Comparison of ENCODE assay signal across 7 cellular contexts in the genomic region with DNA sequence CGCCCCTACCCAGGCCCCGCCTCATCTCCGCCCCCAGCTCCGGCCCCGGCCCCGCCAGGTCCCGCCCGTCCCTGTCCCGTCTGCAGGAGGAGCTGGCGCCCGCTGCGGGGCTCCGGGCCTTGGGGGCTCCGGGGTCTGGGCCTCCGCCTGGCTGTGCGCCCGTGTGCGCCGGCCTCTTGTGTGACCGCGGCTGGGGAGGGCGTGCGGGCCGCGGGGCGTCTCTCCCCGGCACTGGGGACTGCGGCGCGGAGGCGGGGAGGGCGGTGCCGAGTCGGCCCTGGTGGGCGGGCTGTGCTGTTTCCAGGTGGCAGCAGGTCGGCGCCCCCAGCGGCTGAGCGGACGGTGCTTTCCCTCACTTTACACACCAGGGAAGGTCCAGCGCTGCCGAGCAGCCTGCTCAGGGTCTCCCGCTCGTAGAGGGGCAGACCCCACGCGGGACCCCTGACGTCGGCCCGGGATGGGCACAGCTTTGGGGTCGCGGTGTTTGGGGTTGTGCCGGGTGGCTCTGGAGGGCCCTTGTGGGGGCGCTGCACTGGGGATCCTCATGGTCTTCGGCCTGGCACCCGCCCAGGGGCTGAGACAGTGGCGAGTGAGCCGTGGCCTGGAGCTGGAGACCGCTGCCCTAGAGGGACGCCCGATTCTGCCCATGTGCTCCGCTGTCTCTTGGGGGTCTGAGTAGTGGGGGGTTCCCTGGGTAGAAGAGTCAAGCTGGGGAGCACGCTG. TPM values are rescaled to one million over a fixed set of nuclear protein-coding genes. Genes with fewer than 3 reads are reported as not detected.
DNase-seq lines count a peak whose midpoint lies in the region; ATAC-seq and TF ChIP-seq lines count a peak whose summit lies in the region.

No MANE protein-coding gene starts in this region.

- peaks cover 7% of the 10 kb centered on the region for H3K4me1 ChIP-seq in skeletal muscle satellite cell (ENCODE audit: control insufficient read depth, insufficient read depth, low read length)

- no peaks in the 10 kb centered on the region for H3K9me3 ChIP-seq in skeletal muscle satellite cell (replicated peaks; ENCODE audit: low read length)

- in situ Hi-C loops in astrocyte of the cerebellum (cut with HindIII; ENCODE audit: low sequenced_read_pairs) = no loop called here

- no peak for TF ChIP-seq POLR2A in GM18505 (IDR thresholded peaks at IDR 0.05; ENCODE audit: borderline replicate concordance, extremely low read depth, insufficient read depth, insufficient read length)

- peak; percentile 79 for DNase-seq in NCI-H1436 (lab: John Stamatoyannopoulos, UW)
- peak; percentile 81 for DNase-seq in T-helper 9 cell
- DNase-seq in astrocyte of the cerebellum (ENCODE audit: low read depth) = no peak

- peaks cover 23% of the 10 kb centered on the region for H3K36me3 ChIP-seq in skeletal muscle satellite cell (ENCODE audit: insufficient read depth, low read length)

- H3K9ac ChIP-seq in skeletal muscle satellite cell (ENCODE audit: low read depth, low read length) = peak overlapping the region; percentile 88

- peak overlapping the region; percentile 76 for H3K4me3 ChIP-seq in astrocyte of the cerebellum (ENCODE audit: low read depth, low read length)
- H3K4me3 ChIP-seq in iPS-11a (ENCODE audit: low read depth, low read length) = peak overlapping the region; percentile 54
- peak overlapping the region; percentile 98 for H3K4me3 ChIP-seq in skeletal muscle satellite cell (ENCODE audit: low read length)

- peak; percentile 37 for TF ChIP-seq CTCF in astrocyte of the cerebellum (IDR thresholded peaks at IDR 0.05; ENCODE audit: low read depth, low read length, missing control alignments)

- ATAC-seq in GM18505 (IDR thresholded peaks at IDR 0.05; ENCODE audit: unreplicated experiment) = peak; percentile 66
- peak; percentile 67 for ATAC-seq in HG02870 (IDR thresholded peaks at IDR 0.05; ENCODE audit: unreplicated experiment)

- H3K27me3 ChIP-seq in skeletal muscle satellite cell (ENCODE audit: control insufficient read depth, insufficient read depth, low read length) = no peaks in the 10 kb centered on the region

- peak overlapping the region; percentile 100 for H3K4me2 ChIP-seq in skeletal muscle satellite cell (ENCODE audit: low read length)

RNA-seq across cellular contexts. Expression of a gene that starts 0.7 kb away (rescaled TPM):
- 12.7 and 29.4 TPM in 2 replicates for total RNA-seq in skeletal muscle satellite cell (2012; rRNA removed)

RNA-seq across cellular contexts. Expression of a gene that starts 16.0 kb away (rescaled TPM):
- 33.5 and 38.9 TPM in 2 replicates for total RNA-seq in skeletal muscle satellite cell (2012; rRNA removed)

RNA-seq across cellular contexts. Expression of a gene that starts 31.9 kb away (rescaled TPM):
- 13.1 and 15.7 TPM in 2 replicates for total RNA-seq in skeletal muscle satellite cell (2012; rRNA removed)
